1 cellular context compared by ENCODE assay signal in the genomic region with DNA sequence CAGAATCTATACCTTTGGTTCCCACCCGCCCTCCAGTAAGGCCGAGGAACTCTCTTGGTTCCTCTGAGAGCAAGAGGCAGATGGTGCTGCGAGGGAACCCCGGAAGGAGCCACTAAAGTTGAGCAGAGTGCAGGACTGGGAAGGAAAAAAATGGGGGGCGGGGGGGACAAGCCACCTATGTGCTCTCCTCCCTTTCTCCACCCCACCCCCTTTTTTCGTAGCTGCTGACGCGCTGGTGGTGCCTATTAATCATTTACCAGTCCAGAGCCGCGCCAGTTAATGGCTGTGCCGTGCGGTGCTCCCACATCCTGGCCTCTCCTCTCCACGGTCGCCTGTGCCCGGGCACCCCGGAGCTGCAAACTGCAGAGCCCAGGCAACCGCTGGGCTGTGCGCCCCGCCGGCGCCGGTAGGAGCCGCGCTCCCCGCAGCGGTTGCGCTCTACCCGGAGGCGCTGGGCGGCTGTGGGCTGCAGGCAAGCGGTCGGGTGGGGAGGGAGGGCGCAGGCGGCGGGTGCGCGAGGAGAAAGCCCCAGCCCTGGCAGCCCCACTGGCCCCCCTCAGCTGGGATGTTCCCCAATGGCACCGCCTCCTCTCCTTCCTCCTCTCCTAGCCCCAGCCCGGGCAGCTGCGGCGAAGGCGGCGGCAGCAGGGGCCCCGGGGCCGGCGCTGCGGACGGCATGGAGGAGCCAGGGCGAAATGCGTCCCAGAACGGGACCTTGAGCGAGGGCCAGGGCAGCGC.
TF ChIP-seq lines count a peak whose summit lies in the region.

No MANE protein-coding gene starts in this region.

TF ChIP-seq in H1, 55 proteins besides CTCF, POLR2A, EP300 and RAD21:
- TF ChIP-seq TAF7 (optimal IDR thresholded peaks at IDR 0.05; ENCODE audit: borderline replicate concordance, low read depth, low read length) (peak; percentile 58), TEAD4 (IDR thresholded peaks at IDR 0.05; ENCODE audit: low read depth, low read length) (no peak), SIRT6 (IDR thresholded peaks at IDR 0.05; ENCODE audit: low read length) (no peak), NRF1 (IDR thresholded peaks at IDR 0.05; ENCODE audit: low read depth, low read length) (no peak), NANOG (IDR thresholded peaks at IDR 0.05; ENCODE audit: insufficient read depth, low read depth, low read length, poor library complexity, severe bottlenecking) (no peak), POLR2AphosphoS5 (IDR thresholded peaks at IDR 0.05; ENCODE audit: low read depth, low read length) (peak; percentile 42; the same call in 1 of the 2 replicates), TCF12 (IDR thresholded peaks at IDR 0.05; ENCODE audit: low read depth, low read length) (0 out of 2 replicates have a peak, but pooled peaks have one; percentile 7), KDM4A (IDR thresholded peaks at IDR 0.05; ENCODE audit: low read depth, low read length, severe bottlenecking) (peak; percentile 21), HDAC2 (IDR thresholded peaks at IDR 0.05; ENCODE audit: borderline replicate concordance in 1 of 2, low read depth in 2 of 2, low read length in 2 of 2) (0 out of 4 replicates have a peak, but pooled peaks of 1 of the 2 experiments have one; percentile 57), SRF (IDR thresholded peaks at IDR 0.05; ENCODE audit: low read depth, low read length) (no peak), EZH2 (IDR thresholded peaks at IDR 0.05; ENCODE audit: low read depth, low read length, severe bottlenecking) (peak; percentile 64), RFX5 (IDR thresholded peaks at IDR 0.05; ENCODE audit: borderline replicate concordance, low read depth, low read length) (no peak), SUZ12 (IDR thresholded peaks at IDR 0.05; ENCODE audit: low read length) (peak; percentile 10; the same call in 1 of the 2 replicates)
- TF ChIP-seq, protein P1, sequence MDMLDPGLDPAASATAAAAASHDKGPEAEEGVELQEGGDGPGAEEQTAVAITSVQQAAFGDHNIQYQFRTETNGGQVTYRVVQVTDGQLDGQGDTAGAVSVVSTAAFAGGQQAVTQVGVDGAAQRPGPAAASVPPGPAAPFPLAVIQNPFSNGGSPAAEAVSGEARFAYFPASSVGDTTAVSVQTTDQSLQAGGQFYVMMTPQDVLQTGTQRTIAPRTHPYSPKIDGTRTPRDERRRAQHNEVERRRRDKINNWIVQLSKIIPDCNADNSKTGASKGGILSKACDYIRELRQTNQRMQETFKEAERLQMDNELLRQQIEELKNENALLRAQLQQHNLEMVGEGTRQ (IDR thresholded peaks at IDR 0.05; ENCODE audit: low read length): no peak
- TF ChIP-seq, protein P2, sequence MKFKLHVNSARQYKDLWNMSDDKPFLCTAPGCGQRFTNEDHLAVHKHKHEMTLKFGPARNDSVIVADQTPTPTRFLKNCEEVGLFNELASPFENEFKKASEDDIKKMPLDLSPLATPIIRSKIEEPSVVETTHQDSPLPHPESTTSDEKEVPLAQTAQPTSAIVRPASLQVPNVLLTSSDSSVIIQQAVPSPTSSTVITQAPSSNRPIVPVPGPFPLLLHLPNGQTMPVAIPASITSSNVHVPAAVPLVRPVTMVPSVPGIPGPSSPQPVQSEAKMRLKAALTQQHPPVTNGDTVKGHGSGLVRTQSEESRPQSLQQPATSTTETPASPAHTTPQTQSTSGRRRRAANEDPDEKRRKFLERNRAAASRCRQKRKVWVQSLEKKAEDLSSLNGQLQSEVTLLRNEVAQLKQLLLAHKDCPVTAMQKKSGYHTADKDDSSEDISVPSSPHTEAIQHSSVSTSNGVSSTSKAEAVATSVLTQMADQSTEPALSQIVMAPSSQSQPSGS (IDR thresholded peaks at IDR 0.05; ENCODE audit: low read length): no peak
- TF ChIP-seq, protein P3, sequence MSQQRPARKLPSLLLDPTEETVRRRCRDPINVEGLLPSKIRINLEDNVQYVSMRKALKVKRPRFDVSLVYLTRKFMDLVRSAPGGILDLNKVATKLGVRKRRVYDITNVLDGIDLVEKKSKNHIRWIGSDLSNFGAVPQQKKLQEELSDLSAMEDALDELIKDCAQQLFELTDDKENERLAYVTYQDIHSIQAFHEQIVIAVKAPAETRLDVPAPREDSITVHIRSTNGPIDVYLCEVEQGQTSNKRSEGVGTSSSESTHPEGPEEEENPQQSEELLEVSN (IDR thresholded peaks at IDR 0.05): no peak
- TF ChIP-seq, protein P4, sequence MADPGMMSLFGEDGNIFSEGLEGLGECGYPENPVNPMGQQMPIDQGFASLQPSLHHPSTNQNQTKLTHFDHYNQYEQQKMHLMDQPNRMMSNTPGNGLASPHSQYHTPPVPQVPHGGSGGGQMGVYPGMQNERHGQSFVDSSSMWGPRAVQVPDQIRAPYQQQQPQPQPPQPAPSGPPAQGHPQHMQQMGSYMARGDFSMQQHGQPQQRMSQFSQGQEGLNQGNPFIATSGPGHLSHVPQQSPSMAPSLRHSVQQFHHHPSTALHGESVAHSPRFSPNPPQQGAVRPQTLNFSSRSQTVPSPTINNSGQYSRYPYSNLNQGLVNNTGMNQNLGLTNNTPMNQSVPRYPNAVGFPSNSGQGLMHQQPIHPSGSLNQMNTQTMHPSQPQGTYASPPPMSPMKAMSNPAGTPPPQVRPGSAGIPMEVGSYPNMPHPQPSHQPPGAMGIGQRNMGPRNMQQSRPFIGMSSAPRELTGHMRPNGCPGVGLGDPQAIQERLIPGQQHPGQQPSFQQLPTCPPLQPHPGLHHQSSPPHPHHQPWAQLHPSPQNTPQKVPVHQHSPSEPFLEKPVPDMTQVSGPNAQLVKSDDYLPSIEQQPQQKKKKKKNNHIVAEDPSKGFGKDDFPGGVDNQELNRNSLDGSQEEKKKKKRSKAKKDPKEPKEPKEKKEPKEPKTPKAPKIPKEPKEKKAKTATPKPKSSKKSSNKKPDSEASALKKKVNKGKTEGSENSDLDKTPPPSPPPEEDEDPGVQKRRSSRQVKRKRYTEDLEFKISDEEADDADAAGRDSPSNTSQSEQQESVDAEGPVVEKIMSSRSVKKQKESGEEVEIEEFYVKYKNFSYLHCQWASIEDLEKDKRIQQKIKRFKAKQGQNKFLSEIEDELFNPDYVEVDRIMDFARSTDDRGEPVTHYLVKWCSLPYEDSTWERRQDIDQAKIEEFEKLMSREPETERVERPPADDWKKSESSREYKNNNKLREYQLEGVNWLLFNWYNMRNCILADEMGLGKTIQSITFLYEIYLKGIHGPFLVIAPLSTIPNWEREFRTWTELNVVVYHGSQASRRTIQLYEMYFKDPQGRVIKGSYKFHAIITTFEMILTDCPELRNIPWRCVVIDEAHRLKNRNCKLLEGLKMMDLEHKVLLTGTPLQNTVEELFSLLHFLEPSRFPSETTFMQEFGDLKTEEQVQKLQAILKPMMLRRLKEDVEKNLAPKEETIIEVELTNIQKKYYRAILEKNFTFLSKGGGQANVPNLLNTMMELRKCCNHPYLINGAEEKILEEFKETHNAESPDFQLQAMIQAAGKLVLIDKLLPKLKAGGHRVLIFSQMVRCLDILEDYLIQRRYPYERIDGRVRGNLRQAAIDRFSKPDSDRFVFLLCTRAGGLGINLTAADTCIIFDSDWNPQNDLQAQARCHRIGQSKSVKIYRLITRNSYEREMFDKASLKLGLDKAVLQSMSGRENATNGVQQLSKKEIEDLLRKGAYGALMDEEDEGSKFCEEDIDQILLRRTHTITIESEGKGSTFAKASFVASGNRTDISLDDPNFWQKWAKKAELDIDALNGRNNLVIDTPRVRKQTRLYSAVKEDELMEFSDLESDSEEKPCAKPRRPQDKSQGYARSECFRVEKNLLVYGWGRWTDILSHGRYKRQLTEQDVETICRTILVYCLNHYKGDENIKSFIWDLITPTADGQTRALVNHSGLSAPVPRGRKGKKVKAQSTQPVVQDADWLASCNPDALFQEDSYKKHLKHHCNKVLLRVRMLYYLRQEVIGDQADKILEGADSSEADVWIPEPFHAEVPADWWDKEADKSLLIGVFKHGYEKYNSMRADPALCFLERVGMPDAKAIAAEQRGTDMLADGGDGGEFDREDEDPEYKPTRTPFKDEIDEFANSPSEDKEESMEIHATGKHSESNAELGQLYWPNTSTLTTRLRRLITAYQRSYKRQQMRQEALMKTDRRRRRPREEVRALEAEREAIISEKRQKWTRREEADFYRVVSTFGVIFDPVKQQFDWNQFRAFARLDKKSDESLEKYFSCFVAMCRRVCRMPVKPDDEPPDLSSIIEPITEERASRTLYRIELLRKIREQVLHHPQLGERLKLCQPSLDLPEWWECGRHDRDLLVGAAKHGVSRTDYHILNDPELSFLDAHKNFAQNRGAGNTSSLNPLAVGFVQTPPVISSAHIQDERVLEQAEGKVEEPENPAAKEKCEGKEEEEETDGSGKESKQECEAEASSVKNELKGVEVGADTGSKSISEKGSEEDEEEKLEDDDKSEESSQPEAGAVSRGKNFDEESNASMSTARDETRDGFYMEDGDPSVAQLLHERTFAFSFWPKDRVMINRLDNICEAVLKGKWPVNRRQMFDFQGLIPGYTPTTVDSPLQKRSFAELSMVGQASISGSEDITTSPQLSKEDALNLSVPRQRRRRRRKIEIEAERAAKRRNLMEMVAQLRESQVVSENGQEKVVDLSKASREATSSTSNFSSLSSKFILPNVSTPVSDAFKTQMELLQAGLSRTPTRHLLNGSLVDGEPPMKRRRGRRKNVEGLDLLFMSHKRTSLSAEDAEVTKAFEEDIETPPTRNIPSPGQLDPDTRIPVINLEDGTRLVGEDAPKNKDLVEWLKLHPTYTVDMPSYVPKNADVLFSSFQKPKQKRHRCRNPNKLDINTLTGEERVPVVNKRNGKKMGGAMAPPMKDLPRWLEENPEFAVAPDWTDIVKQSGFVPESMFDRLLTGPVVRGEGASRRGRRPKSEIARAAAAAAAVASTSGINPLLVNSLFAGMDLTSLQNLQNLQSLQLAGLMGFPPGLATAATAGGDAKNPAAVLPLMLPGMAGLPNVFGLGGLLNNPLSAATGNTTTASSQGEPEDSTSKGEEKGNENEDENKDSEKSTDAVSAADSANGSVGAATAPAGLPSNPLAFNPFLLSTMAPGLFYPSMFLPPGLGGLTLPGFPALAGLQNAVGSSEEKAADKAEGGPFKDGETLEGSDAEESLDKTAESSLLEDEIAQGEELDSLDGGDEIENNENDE (IDR thresholded peaks at IDR 0.05; ENCODE audit: insufficient replicate concordance, low read length): no peak
